22 cellular contexts compared by ENCODE assay signal in genomic region chr5:637581-638450, GRCh38. TPM values are rescaled to one million over a fixed set of nuclear protein-coding genes. Genes with fewer than 3 reads are reported as not detected.
DNase-seq lines count a peak whose midpoint lies in the region; TF ChIP-seq lines count a peak whose summit lies in the region.
"Had no signal": no experiment of that assay in that cellular context is flagged by ENCODE, and none has a peak within 500 bp of the region (broad histone marks: within the 10 kb centered on the region; RNA-seq: fewer than 3 reads in every experiment).

No MANE protein-coding gene starts in this region.

- DNase-seq in T-helper 2 cell treated with Interferon-gamma antibody and Interleukin-4, amounts not matched to agents 5 μg/mL and 100 μg/mL, for 36 hours (ENCODE audit: low spot score): no peak
- no peak for DNase-seq in T-helper 2 cell
- DNase-seq in WERI-Rb-1: peak; percentile 5
- no peak for DNase-seq in endothelial cell (ENCODE audit: low spot score)
- peak; percentile 74 for DNase-seq in posterior vena cava (ENCODE audit: low spot score)
- no peak for DNase-seq in GM20000 (ENCODE audit: low spot score)
- no peak for DNase-seq in progenitor cell of endocrine pancreas (ENCODE audit: low spot score, unreplicated experiment)
- DNase-seq in iPS-NIHi7 (ENCODE audit: extremely low spot score): no peak
- DNase-seq: ACHN, COR-L47, DMS79, NCI-H1092 treated with DMSO at 0.1 percent for 48 hours, NCI-H1436 treated with DMSO at 0.1 percent for 48 hours, NCI-H2029, NCI-H226, NCI-H510A treated with DMSO at 0.1 percent for 48 hours, NCI-H774 had no signal

- no peaks in the 10 kb centered on the region for H3K27me3 Mint-ChIP-seq in T-helper 2 cell treated with Interferon-gamma antibody and Interleukin-4, amounts not matched to agents 5 μg/mL and 100 μg/mL, for 36 hours (ENCODE audit: low read depth)
- H3K27me3 Mint-ChIP-seq in endothelial cell (ENCODE audit: unreplicated experiment) (peaks cover 2% of the 10 kb centered on the region), progenitor cell of endocrine pancreas (no peaks in the 10 kb centered on the region)
- H3K27me3 Mint-ChIP-seq: CD4-positive, alpha-beta T cell had no signal

- peaks cover 28% of the 10 kb centered on the region for H3K36me3 Mint-ChIP-seq in T-helper 2 cell treated with Interferon-gamma antibody and Interleukin-4, amounts not matched to agents 5 μg/mL and 100 μg/mL, for 36 hours (ENCODE audit: low read depth)
- H3K36me3 Mint-ChIP-seq in endothelial cell (ENCODE audit: low read depth, unreplicated experiment) (peaks cover 43% of the 10 kb centered on the region), progenitor cell of endocrine pancreas (ENCODE audit: insufficient read depth) (peaks cover 15% of the 10 kb centered on the region)

- no peaks in the 10 kb centered on the region for H3K27me3 ChIP-seq in WERI-Rb-1 (ENCODE audit: insufficient read depth, low read depth, severe bottlenecking)
- H3K27me3 ChIP-seq: BLaER1 had no signal

- no peaks in the 10 kb centered on the region for H3K9me3 Mint-ChIP-seq in T-helper 2 cell treated with Interferon-gamma antibody and Interleukin-4, amounts not matched to agents 5 μg/mL and 100 μg/mL, for 36 hours
- H3K9me3 Mint-ChIP-seq in endothelial cell (ENCODE audit: unreplicated experiment) (no peaks in the 10 kb centered on the region), progenitor cell of endocrine pancreas (ENCODE audit: low read depth) (no peaks in the 10 kb centered on the region)
- H3K9me3 Mint-ChIP-seq: CD4-positive, alpha-beta T cell had no signal

- peak overlapping the region; percentile 31 for H3K27ac Mint-ChIP-seq in T-helper 2 cell treated with Interferon-gamma antibody and Interleukin-4, amounts not matched to agents 5 μg/mL and 100 μg/mL, for 36 hours
- no peak overlapping the region for H3K27ac Mint-ChIP-seq in endothelial cell (ENCODE audit: unreplicated experiment)
- no peak overlapping the region for H3K27ac Mint-ChIP-seq in progenitor cell of endocrine pancreas
- H3K27ac Mint-ChIP-seq: CD4-positive, alpha-beta T cell had no signal

- H3K9me3 ChIP-seq in WERI-Rb-1 (ENCODE audit: severe bottlenecking): no peaks in the 10 kb centered on the region
- H3K9me3 ChIP-seq: BLaER1 had no signal

- peaks cover 89% of the 10 kb centered on the region for H3K36me3 ChIP-seq in WERI-Rb-1

- H3K4me3 Mint-ChIP-seq in T-helper 2 cell treated with Interferon-gamma antibody and Interleukin-4, amounts not matched to agents 5 μg/mL and 100 μg/mL, for 36 hours: no peak overlapping the region
- H3K4me3 Mint-ChIP-seq in endothelial cell (ENCODE audit: unreplicated experiment) (peak overlapping the region; percentile 48), progenitor cell of endocrine pancreas (ENCODE audit: low read depth) (no peak overlapping the region)
- H3K4me3 Mint-ChIP-seq: CD4-positive, alpha-beta T cell had no signal

- no peak overlapping the region for H3K4me3 ChIP-seq in WERI-Rb-1 (ENCODE audit: low read depth, low read length)
- H3K4me3 ChIP-seq: BLaER1 had no signal

- intact Hi-C loops in posterior vena cava (cut with DNase I): no loop called here

- no peak overlapping the region for H3K27ac ChIP-seq in WERI-Rb-1
- H3K27ac ChIP-seq: 22Rv1, BLaER1, HL-60, KMS-11 had no signal

- H3K4me1 Mint-ChIP-seq in T-helper 2 cell treated with Interferon-gamma antibody and Interleukin-4, amounts not matched to agents 5 μg/mL and 100 μg/mL, for 36 hours (ENCODE audit: low read depth): no peaks in the 10 kb centered on the region
- H3K4me1 Mint-ChIP-seq in endothelial cell (ENCODE audit: unreplicated experiment) (no peaks in the 10 kb centered on the region), progenitor cell of endocrine pancreas (ENCODE audit: low read depth) (no peaks in the 10 kb centered on the region)

- no peak for TF ChIP-seq CTCF in WERI-Rb-1 (IDR thresholded peaks at IDR 0.05; ENCODE audit: low read depth, low read length)
- no peak for TF ChIP-seq CTCF in endothelial cell (IDR thresholded peaks at IDR 0.05; ENCODE audit: unreplicated experiment)
- TF ChIP-seq CTCF in GM20000 (IDR thresholded peaks at IDR 0.05; ENCODE audit: extremely low read depth, missing control alignments): no peak
- TF ChIP-seq CTCF in progenitor cell of endocrine pancreas (IDR thresholded peaks at IDR 0.05; ENCODE audit: unreplicated experiment): no peak

RNA-seq across cellular contexts. Expression of gene CEP72, which starts 25.7 kb away (rescaled TPM):
- total RNA-seq in endothelial cell (ENCODE audit: unreplicated experiment): 11.9 TPM
- total RNA-seq in posterior vena cava: 1 to 10 TPM; 1.9 to 2.4 TPM
- total RNA-seq in progenitor cell of endocrine pancreas: 24.8 and 26.9 TPM in 2 replicates

RNA-seq across cellular contexts. Expression of gene TPPP, which starts 55.3 kb away (rescaled TPM):
- total RNA-seq in endothelial cell (ENCODE audit: unreplicated experiment) (0.05 TPM), posterior vena cava (10 to 100 TPM in 1 of 2 donors, 1 to 10 TPM in 1; 9.8 to 10.8 TPM), progenitor cell of endocrine pancreas (2.6 and 2.9 TPM in 2 replicates)

Comparison
In these comparisons a context has a peak if more than half of its experiments do, and no peak if none do; other contexts are left out.
1. DNase-seq: peak in WERI-Rb-1 (single experiment) and posterior vena cava (single experiment); none in T-helper 2 cell treated with Interferon-gamma antibody and Interleukin-4, amounts not matched to agents 5 μg/mL and 100 μg/mL, for 36 hours (single experiment), T-helper 2 cell (0 of 5), endothelial cell (single experiment), GM20000 (single experiment), progenitor cell of endocrine pancreas (single experiment) and iPS-NIHi7 (single experiment).